Comparison of ENCODE assay signal across 8 cellular contexts in genomic region chr18:68714707-68715496, GRCh38. TPM values are rescaled to one million over a fixed set of nuclear protein-coding genes. Genes with fewer than 3 reads are reported as not detected.
DNase-seq lines count a peak whose midpoint lies in the region; ATAC-seq and TF ChIP-seq lines count a peak whose summit lies in the region.

TSS of gene TMX3 (minus strand) at chr18:68715108. CDS start at chr18:68714981, 127 bp downstream.

- H3K4me3 ChIP-seq in NT2/D1 (ENCODE audit: insufficient read length, low read depth) (peak within 1 kb of the TSS; percentile 56), endodermal cell (ENCODE audit: low read length) (peak within 1 kb of the TSS; percentile 97)

- H3K4me1 ChIP-seq in NT2/D1 (ENCODE audit: insufficient read depth, insufficient read length) (no peaks in the 10 kb centered on the region), endodermal cell (ENCODE audit: control insufficient read depth, insufficient read depth, low read length) (no peaks in the 10 kb centered on the region)

- H3K27ac Mint-ChIP-seq in activated CD8-positive, alpha-beta memory T cell treated with anti-CD3 and anti-CD28 coated beads, Interleukin-2, amount 10 ng/mL, durations not matched to agents 7 days and 5 days: peak within 1 kb of the TSS; percentile 96
- peak within 1 kb of the TSS; percentile 91 for H3K27ac Mint-ChIP-seq in endodermal cell

- peaks cover 26% of the 10 kb centered on the region for H3K36me3 Mint-ChIP-seq in activated CD8-positive, alpha-beta memory T cell treated with anti-CD3 and anti-CD28 coated beads, Interleukin-2, amount 10 ng/mL, durations not matched to agents 7 days and 5 days
- H3K36me3 Mint-ChIP-seq in endodermal cell (ENCODE audit: low read depth): peaks cover 24% of the 10 kb centered on the region

- no peaks in the 10 kb centered on the region for H3K27me3 Mint-ChIP-seq in activated CD8-positive, alpha-beta memory T cell treated with anti-CD3 and anti-CD28 coated beads, Interleukin-2, amount 10 ng/mL, durations not matched to agents 7 days and 5 days
- H3K27me3 Mint-ChIP-seq in endodermal cell (ENCODE audit: insufficient read depth): peaks cover 2% of the 10 kb centered on the region

- H3K9me3 ChIP-seq in NT2/D1 (ENCODE audit: insufficient read depth, low read length): no peaks in the 10 kb centered on the region
- no peaks in the 10 kb centered on the region for H3K9me3 ChIP-seq in endodermal cell (ENCODE audit: control insufficient read depth, low read length)

- H3K27me3 ChIP-seq in NT2/D1 (ENCODE audit: insufficient read depth, insufficient read length): no peaks in the 10 kb centered on the region
- H3K27me3 ChIP-seq in endodermal cell (ENCODE audit: control insufficient read depth, insufficient read depth, low read length, poor library complexity, severe bottlenecking): no peaks in the 10 kb centered on the region

- no peak for TF ChIP-seq CTCF in endodermal cell (conservative IDR thresholded peaks at IDR 0.05)

- H3K9ac ChIP-seq in NT2/D1 (ENCODE audit: insufficient read length, low read depth) (peak within 1 kb of the TSS; percentile 92), endodermal cell (ENCODE audit: extremely low read depth, low read length, poor library complexity, severe bottlenecking) (peak within 1 kb of the TSS; percentile 58)

- H3K4me1 Mint-ChIP-seq in activated CD8-positive, alpha-beta memory T cell treated with anti-CD3 and anti-CD28 coated beads, Interleukin-2, amount 10 ng/mL, durations not matched to agents 7 days and 5 days: peaks cover 41% of the 10 kb centered on the region
- H3K4me1 Mint-ChIP-seq in endodermal cell: peaks cover 10% of the 10 kb centered on the region

- H3K36me3 ChIP-seq in NT2/D1 (ENCODE audit: insufficient read depth, insufficient read length, low read length): peaks cover 34% of the 10 kb centered on the region
- H3K36me3 ChIP-seq in endodermal cell (ENCODE audit: control insufficient read depth, insufficient read depth, low read length): peaks cover 32% of the 10 kb centered on the region

- peak; percentile 98 for DNase-seq in COR-L47 (lab: John Stamatoyannopoulos, UW)
- peak in 75 of 76 experiments; percentile 5 to 96 (median 87) for DNase-seq in HUDEP-2 (lab: John Stamatoyannopoulos, UW; ENCODE audit: unreplicated experiment in 76 of 76)
- DNase-seq in NT2/D1 (ENCODE audit: low read depth, low spot score): peak; percentile 81
- DNase-seq in activated CD8-positive, alpha-beta memory T cell treated with anti-CD3 and anti-CD28 coated beads, Interleukin-2, amount 10 ng/mL, durations not matched to agents 7 days and 5 days: peak; percentile 94
- peak; percentile 96 for DNase-seq in endodermal cell
- peak; percentile 95 for DNase-seq in mesenteric fat pad (ENCODE audit: low spot score)
- DNase-seq in stimulated activated CD8-positive, alpha-beta memory T cell treated with anti-CD3 and anti-CD28 coated beads, Interleukin-15, amount 100 ng/mL, for 24 hours (ENCODE audit: low read depth): peak; percentile 77

- WGBS in endodermal cell (ENCODE audit: insufficient coverage in 1 of 2, insufficient read length in 1 of 2), 2 experiments: 0 to 1% methylated on average over 43 to 71 of the region's 71 CpGs

- CTCF ChIA-PET in activated CD8-positive, alpha-beta memory T cell treated with anti-CD3 and anti-CD28 coated beads, Interleukin-2, amount 10 ng/mL, durations not matched to agents 7 days and 5 days (lab: Charles Lee): no interaction called here

- H3K9me3 Mint-ChIP-seq in activated CD8-positive, alpha-beta memory T cell treated with anti-CD3 and anti-CD28 coated beads, Interleukin-2, amount 10 ng/mL, durations not matched to agents 7 days and 5 days (ENCODE audit: low read depth): no peaks in the 10 kb centered on the region
- no peaks in the 10 kb centered on the region for H3K9me3 Mint-ChIP-seq in endodermal cell

- peak within 1 kb of the TSS; percentile 100 for H3K4me3 Mint-ChIP-seq in activated CD8-positive, alpha-beta memory T cell treated with anti-CD3 and anti-CD28 coated beads, Interleukin-2, amount 10 ng/mL, durations not matched to agents 7 days and 5 days
- H3K4me3 Mint-ChIP-seq in endodermal cell: peak within 1 kb of the TSS; percentile 92

- peak; percentile 93 for ATAC-seq in GM21381 (IDR thresholded peaks at IDR 0.05; ENCODE audit: unreplicated experiment)
- ATAC-seq in activated CD8-positive, alpha-beta memory T cell treated with anti-CD3 and anti-CD28 coated beads, Interleukin-2, amount 10 ng/mL, durations not matched to agents 7 days and 5 days: peak; percentile 99

- H3K27ac ChIP-seq in endodermal cell (ENCODE audit: low read depth, low read length): peak within 1 kb of the TSS; percentile 49

RNA-seq across cellular contexts. Expression of gene TMX3, which starts in this region (rescaled TPM):
- total RNA-seq in activated CD8-positive, alpha-beta memory T cell treated with anti-CD3 and anti-CD28 coated beads, Interleukin-2, amount 10 ng/mL, durations not matched to agents 7 days and 5 days: 10 to 100 TPM; 50.3 to 65.4 TPM
- 10 to 100 TPM; 50.7 to 51.2 TPM for total RNA-seq in endodermal cell
- 55.2 TPM for polyA plus RNA-seq in endodermal cell (2013, experiment 1 of 2)
- 46.8 TPM for polyA plus RNA-seq in endodermal cell (2013, experiment 2 of 2)
- 44.5 TPM for total RNA-seq in mesenteric fat pad

Comparison
In these comparisons a context has a peak if more than half of its experiments do, and no peak if none do; other contexts are left out.
1. Peak in every context shown above with its lines: DNase-seq, ATAC-seq, H3K4me3 ChIP-seq and H3K27ac ChIP-seq.